9 cellular contexts compared by ENCODE assay signal in genomic region chr9:137255448-137256114, GRCh38. TPM values are rescaled to one million over a fixed set of nuclear protein-coding genes. Genes with fewer than 3 reads are reported as not detected.
DNase-seq lines count a peak whose midpoint lies in the region; ATAC-seq and TF ChIP-seq lines count a peak whose summit lies in the region.
"Had no signal": no experiment of that assay in that cellular context is flagged by ENCODE, and none has a peak within 500 bp of the region (broad histone marks: within the 10 kb centered on the region; RNA-seq: fewer than 3 reads in every experiment).

No MANE protein-coding gene starts in this region.

- no peaks in the 10 kb centered on the region for H3K27me3 Mint-ChIP-seq in CD4-positive, alpha-beta memory T cell
- no peaks in the 10 kb centered on the region for H3K27me3 Mint-ChIP-seq in MCF 10A (ENCODE audit: insufficient read depth, unreplicated experiment)

- CTCF ChIA-PET in CD4-positive, alpha-beta memory T cell (lab: Charles Lee; ENCODE audit: partially characterized antibody): interaction anchor here (0.6 to 2.5 kb wide), 7 partner anchors 15 to 138 kb away, joined by 3 to 14 read pairs (median 3); partner anchors contain the start of gene TUBB4B
- CTCF ChIA-PET in MCF 10A (lab: Yijun Ruan, JAX): interaction anchor here (0.8 to 2.2 kb wide), 8 partner anchors 9 to 137 kb away, joined by 4 to 13 read pairs (median 6); partner anchors contain the start of gene TOR4A

- BruUV-seq in MCF 10A (replicated peaks; lab: Mats Ljungman, UMichigan): no TSS peak

- H3K4me3 Mint-ChIP-seq in CD4-positive, alpha-beta memory T cell: peak overlapping the region; percentile 88 to 94 (median 92)
- H3K4me3 Mint-ChIP-seq in MCF 10A (ENCODE audit: unreplicated experiment): peak overlapping the region; percentile 82

- WGBS in testis, 2 donors: 3 to 4% methylated on average over 18 to 34 of the region's 51 CpGs

- H3K36me3 ChIP-seq in CD4-positive, alpha-beta memory T cell (ENCODE audit: insufficient read depth, low read length): peaks cover 8% of the 10 kb centered on the region
- peaks cover 0 to 27% of the 10 kb centered on the region in 2 donors for H3K36me3 ChIP-seq in left lung
- H3K36me3 ChIP-seq in testis (ENCODE audit: low read depth, missing control alignments): no peaks in the 10 kb centered on the region

- H3K27ac ChIP-seq in CD4-positive, alpha-beta memory T cell (ENCODE audit: low read depth, low read length): peak overlapping the region; percentile 69
- H3K27ac ChIP-seq in left lung (peak overlapping the region; percentile 53 to 83), testis (peak overlapping the region; percentile 55 to 88)

- H3K9me3 Mint-ChIP-seq in CD4-positive, alpha-beta memory T cell: peaks cover 0 to 3% (median 0%) of the 10 kb centered on the region in 8 donors
- H3K9me3 Mint-ChIP-seq in MCF 10A (ENCODE audit: unreplicated experiment): no peaks in the 10 kb centered on the region

- peaks cover 2 to 5% of the 10 kb centered on the region in 2 donors for H3K36me3 Mint-ChIP-seq in CD4-positive, alpha-beta memory T cell
- peaks cover 43% of the 10 kb centered on the region for H3K36me3 Mint-ChIP-seq in MCF 10A (ENCODE audit: insufficient read depth, unreplicated experiment)

- ATAC-seq in GM19467 (IDR thresholded peaks at IDR 0.05; ENCODE audit: unreplicated experiment) (peak; percentile 20), left lung (peak; percentile 41)

- intact Hi-C loops in CD4-positive, alpha-beta memory T cell (cut with micrococcal nuclease): loop anchor here (1.0 kb wide), 3 partner anchors 14 to 169 kb away; partner anchors contain the start of genes MAN1B1 and TUBB4B
- intact Hi-C loops in MCF 10A (cut with micrococcal nuclease) (no loop called here), left lung (cut with DNase I) (no loop called here), testis (cut with DNase I; ENCODE audit: low total_unique reads) (no loop called here)

- peak overlapping the region; percentile 66 to 78 for H3K4me3 ChIP-seq in CD4-positive, alpha-beta memory T cell (ENCODE audit: low read length in 2 of 2)
- H3K4me3 ChIP-seq in left lung (peak overlapping the region; percentile 98 to 99), testis (peak overlapping the region; percentile 97 to 98)

- POLR2A ChIA-PET in CD4-positive, alpha-beta memory T cell (lab: Charles Lee; ENCODE audit: partially characterized antibody): interaction anchor here (0.6 to 10.6 kb wide), 17 partner anchors 10 to 447 kb away, joined by 3 to 260 read pairs (median 5); partner anchors contain the start of genes ANAPC2, CYSRT1, EXD3 and MAN1B1
- POLR2A ChIA-PET in MCF 10A (lab: Yijun Ruan, JAX): interaction anchor here (1.0 to 5.6 kb wide), 8 partner anchors 12 to 169 kb away, joined by 3 to 118 read pairs (median 5); partner anchors contain the start of genes MAN1B1, TOR4A, TPRN and TUBB4B

- DNase-seq in CD4-positive, alpha-beta memory T cell: peak in 1 of 5 donors; percentile 56
- DNase-seq in NAMALWA (ENCODE audit: low spot score): peak; percentile 61
- peak; percentile 20 for DNase-seq in MCF 10A (ENCODE audit: unreplicated experiment)
- DNase-seq in left lung: no peak
- peak; percentile 59 for DNase-seq in testis
- DNase-seq in activated effector memory CD4-positive, alpha-beta T cell treated with Interleukin-2 at 50 U/mL for 16 hours: no peak
- DNase-seq in central memory CD4-positive, alpha-beta T cell: no peak

- no peak for TF ChIP-seq POLR2A in testis (IDR thresholded peaks at IDR 0.05)

- no peaks in the 10 kb centered on the region for H3K9me3 ChIP-seq in CD4-positive, alpha-beta memory T cell (ENCODE audit: control insufficient read depth in 1 of 2, low read length in 2 of 2)
- H3K9me3 ChIP-seq in left lung (no peaks in the 10 kb centered on the region), testis (no peaks in the 10 kb centered on the region)

- TF ChIP-seq CTCF in MCF 10A (IDR thresholded peaks at IDR 0.05; ENCODE audit: unreplicated experiment): no peak
- TF ChIP-seq CTCF in left lung (IDR thresholded peaks at IDR 0.05): no peak
- no peak for TF ChIP-seq CTCF in testis (IDR thresholded peaks at IDR 0.05)

- peaks cover 25% of the 10 kb centered on the region for H3K4me1 ChIP-seq in CD4-positive, alpha-beta memory T cell (ENCODE audit: insufficient read depth, low read length)
- peaks cover 13 to 28% of the 10 kb centered on the region in 2 donors for H3K4me1 ChIP-seq in left lung
- peaks cover 38% of the 10 kb centered on the region for H3K4me1 ChIP-seq in testis

- H3K27ac Mint-ChIP-seq in CD4-positive, alpha-beta memory T cell: peak overlapping the region in 6 of 7 donors; percentile 43 to 92 (median 65)
- H3K27ac Mint-ChIP-seq in MCF 10A (ENCODE audit: low read depth, unreplicated experiment): no peak overlapping the region

- no peaks in the 10 kb centered on the region for H3K27me3 ChIP-seq in CD4-positive, alpha-beta memory T cell (ENCODE audit: insufficient read depth, low read length)
- H3K27me3 ChIP-seq in left lung: no peaks in the 10 kb centered on the region
- H3K27me3 ChIP-seq in testis: no peaks in the 10 kb centered on the region

- peaks cover 2 to 24% (median 10%) of the 10 kb centered on the region in 4 donors for H3K4me1 Mint-ChIP-seq in CD4-positive, alpha-beta memory T cell
- no peaks in the 10 kb centered on the region for H3K4me1 Mint-ChIP-seq in MCF 10A (ENCODE audit: insufficient read depth, unreplicated experiment)

RNA-seq across cellular contexts. Expression of gene NELFB, which starts 0.5 kb away (rescaled TPM):
- 10 to 100 TPM; 44.3 to 44.9 TPM for total RNA-seq in CD4-positive, alpha-beta memory T cell
- 10 to 100 TPM; 28.3 to 28.7 TPM for polyA plus RNA-seq in CD4-positive, alpha-beta memory T cell
- 38.0 and 40.5 TPM in 2 replicates for total RNA-seq in MCF 10A (2022)
- total RNA-seq in left lung: 10 to 100 TPM; 47.8 to 49.7 TPM
- total RNA-seq in testis: 10 to 100 TPM; 60.9 to 76.7 TPM
- 55.0 TPM for polyA plus RNA-seq in testis (ENCODE audit: insufficient read depth, low read depth, low replicate concordance)

RNA-seq across cellular contexts. Expression of gene STPG3, which starts 4.5 kb away (rescaled TPM):
- not detected for total RNA-seq in CD4-positive, alpha-beta memory T cell
- not detected for polyA plus RNA-seq in CD4-positive, alpha-beta memory T cell
- total RNA-seq in MCF 10A (2022) (not detected in 2 replicates), left lung (not detected), testis (10 to 100 TPM; 14.6 to 34.1 TPM)
- 58.9 TPM for polyA plus RNA-seq in testis (ENCODE audit: insufficient read depth, low read depth, low replicate concordance)
- total RNA-seq: T-helper 2 cell treated with Interferon-gamma antibody and Interleukin-4, amounts not matched to agents 100 ng/mL and 5 ng/mL, for 36 hours had no signal

RNA-seq across cellular contexts. Expression of gene TUBB4B, which starts 14.5 kb away (rescaled TPM):
- total RNA-seq in CD4-positive, alpha-beta memory T cell: 100 to 1,000 TPM in 1 of 2 experiments, 10 to 100 TPM in 1; 99.8 to 103 TPM
- polyA plus RNA-seq in CD4-positive, alpha-beta memory T cell: 10 to 100 TPM; 53.1 to 64.1 TPM
- total RNA-seq in MCF 10A (2022) (171 and 180 TPM in 2 replicates), left lung (100 to 1,000 TPM; 245 to 337 TPM), testis (100 to 1,000 TPM; 856 to 940 TPM)
- polyA plus RNA-seq in testis (ENCODE audit: insufficient read depth, low read depth, low replicate concordance): 1,777 TPM

RNA-seq across cellular contexts. Expression of gene TOR4A, which starts 21.9 kb away (rescaled TPM):
- total RNA-seq in CD4-positive, alpha-beta memory T cell: 1 to 10 TPM; 2.1 TPM
- polyA plus RNA-seq in CD4-positive, alpha-beta memory T cell: under 1 TPM; 0.46 to 0.78 TPM
- total RNA-seq in MCF 10A (2022) (20.6 and 21.9 TPM in 2 replicates), left lung (10 to 100 TPM; 31.8 to 38.5 TPM), testis (1 to 10 TPM; 3.4 to 4.5 TPM)
- 2.1 TPM for polyA plus RNA-seq in testis (ENCODE audit: insufficient read depth, low read depth, low replicate concordance)

RNA-seq across cellular contexts. Expression of gene SLC34A3, which starts 24.9 kb away (rescaled TPM):
- not detected for total RNA-seq in CD4-positive, alpha-beta memory T cell
- polyA plus RNA-seq in CD4-positive, alpha-beta memory T cell: not detected
- total RNA-seq in MCF 10A (2022): not detected in 2 replicates
- total RNA-seq in left lung: under 1 TPM in 1 of 2 donors, not detected in 1; 0.12 TPM
- total RNA-seq in testis: under 1 TPM; 0.24 to 0.25 TPM
- 0.15 TPM for polyA plus RNA-seq in testis (ENCODE audit: insufficient read depth, low read depth, low replicate concordance)
- total RNA-seq: T-helper 2 cell treated with Interferon-gamma antibody and Interleukin-4, amounts not matched to agents 100 ng/mL and 5 ng/mL, for 36 hours had no signal

Comparison
In these comparisons a context has a peak if more than half of its experiments do, and no peak if none do; other contexts are left out.
1. DNase-seq: peak in NAMALWA (single experiment), MCF 10A (single experiment) and testis (single experiment); none in left lung (0 of 2), activated effector memory CD4-positive, alpha-beta T cell treated with Interleukin-2 at 50 U/mL for 16 hours (single experiment) and central memory CD4-positive, alpha-beta T cell (single experiment).
2. RNA of gene STPG3, which starts 4.5 kb away (total RNA-seq): 14.6 to 34.1 TPM in testis; not detected in CD4-positive, alpha-beta memory T cell, not detected in left lung and not detected in MCF 10A; every median in the first group is over 10 times any median in the second.
3. Peak in every context shown above with its lines, with median percentiles within 50 percentile points of each other: H3K27ac ChIP-seq and H3K4me3 ChIP-seq.